Comparison of ENCODE assay signal across 23 cellular contexts in the genomic region with DNA sequence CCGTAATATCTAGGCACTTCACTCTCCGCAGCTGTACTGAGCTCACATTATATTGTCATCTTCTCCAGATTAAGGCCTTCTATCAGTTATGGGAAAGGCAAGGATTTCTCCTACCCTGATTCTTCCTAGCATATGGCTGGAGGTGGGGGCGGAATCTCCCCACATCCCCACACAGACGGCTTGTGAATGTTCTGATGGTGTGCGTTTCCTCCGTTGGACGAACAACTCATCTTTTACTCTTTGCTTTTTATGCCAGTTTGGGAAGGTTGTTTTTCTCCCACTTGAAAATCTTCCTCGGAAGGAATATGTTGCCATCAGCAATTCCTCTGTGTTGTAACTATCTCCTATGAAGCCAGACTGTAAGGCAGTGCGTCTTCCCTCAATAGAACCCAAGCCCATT. TPM values are rescaled to one million over a fixed set of nuclear protein-coding genes. Genes with fewer than 3 reads are reported as not detected.
DNase-seq lines count a peak whose midpoint lies in the region; ATAC-seq, FAIRE-seq and TF ChIP-seq lines count a peak whose summit lies in the region.
"Had no signal": no experiment of that assay in that cellular context is flagged by ENCODE, and none has a peak within 500 bp of the region (broad histone marks: within the 10 kb centered on the region; RNA-seq: fewer than 3 reads in every experiment).

No MANE protein-coding gene starts in this region.

- H3K36me3 ChIP-seq in WERI-Rb-1, result no peaks in the 10 kb centered on the region; the same call in 1 of the 2 replicates
- H3K36me3 ChIP-seq in smooth muscle cell (ENCODE audit: low read depth), result no peaks in the 10 kb centered on the region
- H3K36me3 ChIP-seq: BLaER1 had no signal

- no peak for FAIRE-seq in GM12891 (lab: Jason Lieb, UNC)
- FAIRE-seq: A549, GM12878, K562 had no signal

- H3F3A ChIP-seq in smooth muscle cell (ENCODE audit: low read depth), result no peaks in the 10 kb centered on the region

- WGBS in smooth muscle cell (ENCODE audit: low lambda C conversion rate), result 75% methylated on average over 9 of the region's 9 CpGs

- H3K4me2 ChIP-seq in smooth muscle cell, result peak overlapping the region; percentile 35
- H3K4me2 ChIP-seq: A549, BLaER1 had no signal

- TF ChIP-seq POLR2A in GM12891 (IDR thresholded peaks at IDR 0.05; ENCODE audit: low read depth, low read length), result no peak

- peaks cover 10% of the 10 kb centered on the region for H3K79me2 ChIP-seq in smooth muscle cell (ENCODE audit: low read depth)

- no peak overlapping the region for H2AFZ ChIP-seq in smooth muscle cell (ENCODE audit: low read depth)

- H3K9ac ChIP-seq in smooth muscle cell (ENCODE audit: low read depth), result no peak overlapping the region
- H3K9ac ChIP-seq: BLaER1 had no signal

- H3K27ac ChIP-seq in WERI-Rb-1 (no peak overlapping the region), smooth muscle cell (ENCODE audit: low read depth) (peak overlapping the region; percentile 4)
- H3K27ac ChIP-seq: 22Rv1, A549, BLaER1 had no signal

- H3K4me3 ChIP-seq in WERI-Rb-1 (ENCODE audit: low read depth, low read length), result no peak overlapping the region
- no peak overlapping the region for H3K4me3 ChIP-seq in smooth muscle cell
- H3K4me3 ChIP-seq: A549, BLaER1, GM12878, K562 had no signal

- ATAC-seq in GM21825 (IDR thresholded peaks at IDR 0.05; ENCODE audit: unreplicated experiment), result no peak
- no peak for ATAC-seq in HG03457 (IDR thresholded peaks at IDR 0.05; ENCODE audit: unreplicated experiment)
- ATAC-seq: A549; CD8-positive, alpha-beta T cell; GM12878; HCT116; K562 had no signal

- TF ChIP-seq CTCF in WERI-Rb-1 (IDR thresholded peaks at IDR 0.05; ENCODE audit: low read depth, low read length), result no peak
- no peak for TF ChIP-seq CTCF in smooth muscle cell (IDR thresholded peaks at IDR 0.05; ENCODE audit: borderline replicate concordance, insufficient read depth, poor library complexity, severe bottlenecking)

- DNase-seq in Ammon's horn (ENCODE audit: low spot score) (peak; percentile 45), WERI-Rb-1 (peak; percentile 3), inferior parietal cortex (ENCODE audit: extremely low spot score) (peak; percentile 48), smooth muscle cell (lab: John Stamatoyannopoulos, UW; ENCODE audit: unreplicated experiment) (no peak), NCI-H2171 (lab: John Stamatoyannopoulos, UW) (no peak), GM12891 (ENCODE audit: insufficient read length, low spot score) (no peak)
- DNase-seq: AML-193; Calu3; CD8-positive, alpha-beta T cell; DMS53; DND-41; EL; GOT3; H7 had no signal

- no peaks in the 10 kb centered on the region for H4K20me1 ChIP-seq in smooth muscle cell (ENCODE audit: low read depth)
- H4K20me1 ChIP-seq: BLaER1 had no signal

- H3K27me3 ChIP-seq in WERI-Rb-1 (ENCODE audit: insufficient read depth, low read depth, severe bottlenecking) (no peaks in the 10 kb centered on the region), smooth muscle cell (ENCODE audit: low read depth) (no peaks in the 10 kb centered on the region)
- H3K27me3 ChIP-seq: BLaER1 had no signal

- H3K9me3 ChIP-seq in WERI-Rb-1 (ENCODE audit: severe bottlenecking), result no peaks in the 10 kb centered on the region
- no peaks in the 10 kb centered on the region for H3K9me3 ChIP-seq in smooth muscle cell (replicated peaks; ENCODE audit: low read depth)
- H3K9me3 ChIP-seq: A549, BLaER1 had no signal

- peaks cover 19% of the 10 kb centered on the region for H3K4me1 ChIP-seq in smooth muscle cell (ENCODE audit: low read depth)

TF ChIP-seq in GM12891, 5 proteins besides CTCF, POLR2A, EP300 and RAD21:
- TF ChIP-seq SPI1 (IDR thresholded peaks at IDR 0.05; ENCODE audit: low read depth, low read length) (no peak), PAX5 (IDR thresholded peaks at IDR 0.05; ENCODE audit: insufficient read depth, low read length, severe bottlenecking) (no peak), POU2F2 (IDR thresholded peaks at IDR 0.05; ENCODE audit: low read depth, low read length) (no peak), TAF1 (IDR thresholded peaks at IDR 0.05; ENCODE audit: low read depth, low read length) (no peak), POLR2AphosphoS5 (IDR thresholded peaks at IDR 0.05; ENCODE audit: low read depth, low read length) (no peak)

RNA-seq across cellular contexts. Expression of a gene that starts 24.3 kb away (rescaled TPM):
- 3.1 and 3.4 TPM in 2 replicates for total RNA-seq in smooth muscle cell
- 5.0 and 6.6 TPM in 2 replicates for polyA plus RNA-seq in smooth muscle cell
- polyA plus RNA-seq in GM12891 (2012; ENCODE audit: low read depth, missing spikeins), result 2.1 TPM
- total RNA-seq: G401 had no signal

Comparison
In these comparisons a context has a peak if more than half of its experiments do, and no peak if none do; other contexts are left out.
1. DNase-seq: peak in Ammon's horn (single experiment), WERI-Rb-1 (single experiment) and inferior parietal cortex (single experiment); none in smooth muscle cell (single experiment), NCI-H2171 (single experiment) and GM12891 (single experiment).